Comparison of ENCODE assay signal across 8 cellular contexts in genomic region chr15:82210066-82210597, GRCh38. TPM values are rescaled to one million over a fixed set of nuclear protein-coding genes. Genes with fewer than 3 reads are reported as not detected.
DNase-seq lines count a peak whose midpoint lies in the region; ATAC-seq, FAIRE-seq and TF ChIP-seq lines count a peak whose summit lies in the region.
"Not testable (repeated sequence)": the region's sequence is repeated elsewhere in the genome, so short reads cannot be mapped to it uniquely, and the experiment has no call there.

No MANE protein-coding gene starts in this region.

- H3K36me3 ChIP-seq in fibroblast of lung (ENCODE audit: control insufficient read depth, insufficient read depth, low read length); uterus: not testable (repeated sequence)

- intact Hi-C loops in left ventricle myocardium superior (cut with micrococcal nuclease); uterus (cut with DNase I; ENCODE audit: low total_unique reads): not testable (repeated sequence)

- H3K9ac ChIP-seq in fibroblast of lung (ENCODE audit: insufficient read depth, low read length) = not testable (repeated sequence)

- not testable (repeated sequence) for H3K79me2 ChIP-seq in fibroblast of lung (ENCODE audit: control insufficient read depth, insufficient read depth, low read length)

- H3K4me1 ChIP-seq in fibroblast of lung (ENCODE audit: control insufficient read depth, extremely low read depth, insufficient read depth, low read length); uterus: not testable (repeated sequence)

- peak overlapping the region; percentile 71 for H3K4me2 ChIP-seq in fibroblast of lung (ENCODE audit: extremely low read depth, insufficient read depth, low read length)

- in situ Hi-C loops in astrocyte of the spinal cord (cut with HindIII; ENCODE audit: low sequenced_read_pairs) = not testable (repeated sequence)

- not testable (repeated sequence) for H3K9me3 ChIP-seq in fibroblast of lung (ENCODE audit: control insufficient read depth, insufficient read depth, low read depth, low read length); uterus

- FAIRE-seq in HTR-8/SVneo (lab: Jason Lieb, UNC) = peak; percentile 82

- peak; percentile 24 for DNase-seq in ELR (ENCODE audit: low read depth)
- DNase-seq in HTR-8/SVneo (ENCODE audit: insufficient read length, low spot score); left ventricle myocardium superior: not testable (repeated sequence)
- DNase-seq in RPMI7951 (ENCODE audit: low read depth) = peak; percentile 77
- DNase-seq in astrocyte of the spinal cord (ENCODE audit: low read depth, low spot score) = peak; percentile 45
- DNase-seq in fibroblast of lung (ENCODE audit: low read depth in 2 of 2) = peak; percentile 30 to 45
- peak; percentile 62 for DNase-seq in myocyte (ENCODE audit: low read depth)
- peak in 1 of 2 donors; percentile 34 for DNase-seq in uterus

- H3K27ac ChIP-seq in fibroblast of lung (ENCODE audit: insufficient read depth, low read length) (peak overlapping the region; percentile 28), uterus (peak overlapping the region; percentile 1 to 62)

- TF ChIP-seq CTCF in astrocyte of the spinal cord (IDR thresholded peaks at IDR 0.05; ENCODE audit: low read depth, low read length); fibroblast of lung (conservative IDR thresholded peaks at IDR 0.05 in 1 of 2, IDR thresholded peaks at IDR 0.05 in 1 of 2; ENCODE audit: low read depth in 1 of 2, low read length in 2 of 2); uterus (IDR thresholded peaks at IDR 0.05): not testable (repeated sequence)

- not testable (repeated sequence) for H2AFZ ChIP-seq in fibroblast of lung (ENCODE audit: low read length)

- H4K20me1 ChIP-seq in fibroblast of lung (ENCODE audit: control insufficient read depth, extremely low read depth, insufficient read depth, low read length) = not testable (repeated sequence)

- H3K27me3 ChIP-seq in fibroblast of lung (ENCODE audit: control insufficient read depth, insufficient read depth, low read length); uterus: not testable (repeated sequence)

- H3K4me3 ChIP-seq in astrocyte of the spinal cord (ENCODE audit: low read depth, low read length); fibroblast of lung (replicated peaks in 1 of 4; ENCODE audit: control extremely low read depth in 1 of 4, insufficient read depth in 1 of 4, low read depth in 3 of 4, low read length in 4 of 4); uterus: not testable (repeated sequence)

- not testable (repeated sequence) for TF ChIP-seq POLR2A in uterus (IDR thresholded peaks at IDR 0.05)

- ATAC-seq in left ventricle myocardium superior = peak; percentile 78

RNA-seq across cellular contexts. Expression of gene EFL1, which starts 52.4 kb away (rescaled TPM):
- 27.2 and 34.4 TPM in 2 replicates for total RNA-seq in RPMI7951 (2014; rRNA removed; shearing (Covaris generic))
- total RNA-seq in fibroblast of lung = 21.8 and 29.9 TPM in 2 replicates
- polyA plus RNA-seq in fibroblast of lung = 19.1 and 22.5 TPM in 2 replicates
- polyA plus RNA-seq in fibroblast of lung (2012) = 12.2 and 14.3 TPM in 2 replicates
- polyA minus RNA-seq in fibroblast of lung (ENCODE audit: low replicate concordance) = 10.7 and 17.4 TPM in 2 replicates
- 17.6 TPM for total RNA-seq in left ventricle myocardium superior
- 21.4 and 22.5 TPM in 2 replicates for total RNA-seq in myocyte
- polyA plus RNA-seq in myocyte (2012) = 9.6 TPM
- 10 to 100 TPM in 3 of 4 donors, 1 to 10 TPM in 1; 2.8 to 28.3 (median 16.0) TPM for total RNA-seq in uterus

RNA-seq across cellular contexts. Expression of gene SAXO2, which starts 52.5 kb away (rescaled TPM):
- total RNA-seq in RPMI7951 (2014; rRNA removed; shearing (Covaris generic)) = under 0.01 TPM in 1 of 2 replicates, not detected in the other
- 0.66 and 1.8 TPM in 2 replicates for total RNA-seq in fibroblast of lung
- 0.36 and 0.58 TPM in 2 replicates for polyA plus RNA-seq in fibroblast of lung
- polyA plus RNA-seq in fibroblast of lung (2012) = 0.32 and 0.71 TPM in 2 replicates
- polyA minus RNA-seq in fibroblast of lung (ENCODE audit: low replicate concordance) = not detected in 2 replicates
- total RNA-seq in left ventricle myocardium superior = 2.6 TPM
- 0.29 and 3.6 TPM in 2 replicates for total RNA-seq in myocyte
- 5.2 TPM for polyA plus RNA-seq in myocyte (2012)
- 10 to 100 TPM in 2 of 4 donors, under 1 TPM in 2; 0.26 to 10.4 (median 5.2) TPM for total RNA-seq in uterus
